ENCODE assay signal across 37 cellular contexts in the genomic region with DNA sequence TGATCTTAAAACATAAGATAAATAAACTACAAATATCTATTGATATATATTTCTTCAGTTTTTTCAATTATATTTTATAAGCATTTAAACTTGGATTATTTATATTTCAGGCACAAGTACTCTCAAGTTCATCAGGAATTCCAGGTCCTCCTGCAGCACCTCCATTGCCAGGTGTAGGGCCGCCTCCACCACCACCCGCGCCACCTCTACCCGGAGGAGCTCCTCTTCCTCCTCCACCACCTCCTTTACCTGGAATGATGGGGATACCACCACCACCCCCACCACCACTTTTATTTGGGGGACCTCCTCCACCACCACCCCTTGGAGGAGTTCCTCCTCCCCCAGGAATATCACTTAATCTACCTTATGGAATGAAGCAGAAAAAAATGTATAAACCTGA.
"Had no signal": no experiment of that assay in that cellular context is flagged by ENCODE, and none has a peak within 500 bp of the region (broad histone marks: within the 10 kb centered on the region; RNA-seq: fewer than 3 reads in every experiment).

No MANE protein-coding gene starts in this region.

- H3K9me3 Mint-ChIP-seq: activated T-helper 17 cell treated with anti-CD3 and anti-CD28 coated beads, Interleukin-2, amount 50 U/mL, for 72 hours; central memory CD8-positive, alpha-beta T cell had no signal

- DNase-seq: activated effector memory CD4-positive, alpha-beta T cell treated with anti-CD3 and anti-CD28 coated beads, Interleukin-2, amount 50 U/mL, for 16 hours; activated effector memory CD4-positive, alpha-beta T cell treated with Interleukin-2 at 50 U/mL for 16 hours; activated gamma-delta T cell; activated gamma-delta T cell treated with Interleukin-2 at 50 U/mL for 16 hours; activated naive CD4-positive, alpha-beta T cell; activated naive CD4-positive, alpha-beta T cell treated with anti-CD3 and anti-CD28 coated beads for 36 hours; activated naive CD4-positive, alpha-beta T cell treated with anti-CD3 and anti-CD28 coated beads, Interleukin-2, amount 10 ng/mL, durations not matched to agents 7 days and 5 days; activated naive CD4-positive, alpha-beta T cell treated with anti-CD3 and anti-CD28 coated beads, Interleukin-2, amount 50 U/mL, for 16 hours; activated naive CD4-positive, alpha-beta T cell treated with Interleukin-2 at 50 U/mL for 16 hours; activated naive CD8-positive, alpha-beta T cell treated with anti-CD3 and anti-CD28 coated beads for 36 hours; activated naive CD8-positive, alpha-beta T cell treated with anti-CD3 and anti-CD28 coated beads, Interleukin-2, amount 10 ng/mL, durations not matched to agents 7 days and 5 days; activated naive CD8-positive, alpha-beta T cell treated with anti-CD3 and anti-CD28 coated beads, Interleukin-2, amount 50 U/mL, for 24 hours; activated T-cell treated with anti-CD3 and anti-CD28 coated beads, Interleukin-2, amount 50 U/mL, for 1 hour; activated T-cell treated with anti-CD3 and anti-CD28 coated beads, Interleukin-2, amount 50 U/mL, for 24 hours; activated T-cell treated with anti-CD3 and anti-CD28 coated beads, Interleukin-2, amount 50 U/mL, for 4 hours; activated T-cell treated with anti-CD3 and anti-CD28 coated beads, Interleukin-2, amount 50 U/mL, for 48 hours; activated T-cell treated with anti-CD3 and anti-CD28 coated beads, Interleukin-2, amount 50 U/mL, for 72 hours; adrenal gland; amniotic stem cell; amygdala; anterior cingulate cortex; aorta; body of pancreas; brain microvascular endothelial cell; caudate nucleus; central memory CD4-positive, alpha-beta T cell; cerebellar nuclear complex had no signal

- FAIRE-seq: astrocyte, bronchial epithelial cell had no signal

- H3K27ac Mint-ChIP-seq: activated naive CD4-positive, alpha-beta T cell treated with anti-CD3 and anti-CD28 coated beads for 36 hours; activated naive CD4-positive, alpha-beta T cell treated with anti-CD3 and anti-CD28 coated beads, Interleukin-2, amount 10 ng/mL, durations not matched to agents 7 days and 5 days; activated naive CD4-positive, alpha-beta T cell treated with anti-CD3 and anti-CD28 coated beads, Interleukin-2, amount 50 U/mL, for 24 hours; activated naive CD4-positive, alpha-beta T cell treated with anti-CD3 and anti-CD28 coated beads, Interleukin-2, amount 50 U/mL, for 72 hours; activated naive CD8-positive, alpha-beta T cell; activated naive CD8-positive, alpha-beta T cell treated with anti-CD3 and anti-CD28 coated beads for 36 hours; activated naive CD8-positive, alpha-beta T cell treated with anti-CD3 and anti-CD28 coated beads, Interleukin-2, amount 10 ng/mL, durations not matched to agents 7 days and 5 days; activated naive CD8-positive, alpha-beta T cell treated with anti-CD3 and anti-CD28 coated beads, Interleukin-2, amount 50 U/mL, for 24 hours; activated T-cell treated with anti-CD3 and anti-CD28 coated beads, Interleukin-2, amount 50 U/mL, for 24 hours; activated T-cell treated with anti-CD3 and anti-CD28 coated beads, Interleukin-2, amount 50 U/mL, for 72 hours; activated T-helper 1 cell treated with anti-CD3 and anti-CD28 coated beads, Interleukin-12 subunit alpha, Interleukin-12 subunit beta, Interleukin-2, Interleukin-4 antibody, amounts not matched to agents 30 ng/mL and 10 ng/mL and 1 ng/mL, durations not matched to agents 14 hours and 24 hours and 36 hours; activated T-helper 17 cell treated with anti-CD3 and anti-CD28 coated beads, Interleukin-2, amount 50 U/mL, for 72 hours; activated T-helper 2 cell treated with anti-CD3 and anti-CD28 coated beads, Interferon-gamma antibody, Interleukin-2, Interleukin-4, amounts not matched to agents 10 μg/mL and 5 μg/mL and 100 μg/mL, durations not matched to agents 14 hours and 24 hours and 36 hours; brain had no signal

- H3K27me3 Mint-ChIP-seq: activated naive CD4-positive, alpha-beta T cell treated with anti-CD3 and anti-CD28 coated beads, Interleukin-2, amount 10 ng/mL, durations not matched to agents 7 days and 5 days; activated naive CD4-positive, alpha-beta T cell treated with anti-CD3 and anti-CD28 coated beads, Interleukin-2, amount 50 U/mL, for 24 hours; activated naive CD8-positive, alpha-beta T cell; activated naive CD8-positive, alpha-beta T cell treated with anti-CD3 and anti-CD28 coated beads for 36 hours; activated naive CD8-positive, alpha-beta T cell treated with anti-CD3 and anti-CD28 coated beads, Interleukin-2, amount 10 ng/mL, durations not matched to agents 7 days and 5 days; activated naive CD8-positive, alpha-beta T cell treated with anti-CD3 and anti-CD28 coated beads, Interleukin-2, amount 50 U/mL, for 24 hours; activated T-cell treated with anti-CD3 and anti-CD28 coated beads, Interleukin-2, amount 50 U/mL, for 24 hours; activated T-helper 17 cell treated with anti-CD3 and anti-CD28 coated beads, Interleukin-2, amount 50 U/mL, for 72 hours; central memory CD8-positive, alpha-beta T cell had no signal

- H3K4me1 Mint-ChIP-seq: activated naive CD4-positive, alpha-beta T cell treated with anti-CD3 and anti-CD28 coated beads, Interleukin-2, amount 10 ng/mL, durations not matched to agents 7 days and 5 days; activated naive CD8-positive, alpha-beta T cell treated with anti-CD3 and anti-CD28 coated beads for 36 hours; activated naive CD8-positive, alpha-beta T cell treated with anti-CD3 and anti-CD28 coated beads, Interleukin-2, amount 10 ng/mL, durations not matched to agents 7 days and 5 days; activated naive CD8-positive, alpha-beta T cell treated with anti-CD3 and anti-CD28 coated beads, Interleukin-2, amount 50 U/mL, for 24 hours; activated T-helper 17 cell treated with anti-CD3 and anti-CD28 coated beads, Interleukin-2, amount 50 U/mL, for 72 hours; brain had no signal

- H3K4me3 Mint-ChIP-seq: activated naive CD4-positive, alpha-beta T cell treated with anti-CD3 and anti-CD28 coated beads for 36 hours; activated naive CD4-positive, alpha-beta T cell treated with anti-CD3 and anti-CD28 coated beads, Interleukin-2, amount 10 ng/mL, durations not matched to agents 7 days and 5 days; activated naive CD4-positive, alpha-beta T cell treated with anti-CD3 and anti-CD28 coated beads, Interleukin-2, amount 50 U/mL, for 24 hours; activated naive CD8-positive, alpha-beta T cell; activated naive CD8-positive, alpha-beta T cell treated with anti-CD3 and anti-CD28 coated beads for 36 hours; activated naive CD8-positive, alpha-beta T cell treated with anti-CD3 and anti-CD28 coated beads, Interleukin-2, amount 10 ng/mL, durations not matched to agents 7 days and 5 days; activated naive CD8-positive, alpha-beta T cell treated with anti-CD3 and anti-CD28 coated beads, Interleukin-2, amount 50 U/mL, for 24 hours; activated T-cell treated with anti-CD3 and anti-CD28 coated beads, Interleukin-2, amount 50 U/mL, for 24 hours; activated T-cell treated with anti-CD3 and anti-CD28 coated beads, Interleukin-2, amount 50 U/mL, for 4 hours; activated T-cell treated with anti-CD3 and anti-CD28 coated beads, Interleukin-2, amount 50 U/mL, for 72 hours; activated T-helper 1 cell treated with anti-CD3 and anti-CD28 coated beads, Interleukin-12 subunit alpha, Interleukin-12 subunit beta, Interleukin-2, Interleukin-4 antibody, amounts not matched to agents 30 ng/mL and 10 ng/mL and 1 ng/mL, durations not matched to agents 14 hours and 24 hours and 36 hours; activated T-helper 17 cell treated with anti-CD3 and anti-CD28 coated beads, Interleukin-2, amount 50 U/mL, for 72 hours; brain; central memory CD8-positive, alpha-beta T cell had no signal
